In the genomic region with DNA sequence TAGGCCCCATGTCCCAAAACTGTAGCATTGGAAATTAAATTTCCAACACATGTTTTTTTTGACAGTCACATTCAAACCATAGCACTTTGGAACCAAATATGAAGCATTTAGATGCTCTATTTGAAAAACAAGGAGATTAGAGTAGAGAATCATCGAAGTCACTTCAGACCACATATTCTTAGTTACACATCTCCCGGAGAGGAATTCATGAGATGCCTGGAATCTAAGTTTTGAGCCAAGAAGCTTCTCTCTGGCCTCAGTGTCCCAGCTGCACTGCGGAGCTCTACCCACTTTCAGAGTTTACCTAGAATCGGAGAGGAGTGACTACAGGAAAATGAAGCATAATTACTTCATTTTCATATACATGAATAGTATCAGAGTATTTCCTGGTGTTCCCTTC, we compare ENCODE assay signal across 19 cellular contexts.
A peak's percentile ranks its signal among the peaks of the same experiment; 100 is the strongest.
DNase-seq lines count a peak whose midpoint lies in the region; TF ChIP-seq lines count a peak whose summit lies in the region.
"Had no signal": no experiment of that assay in that cellular context is flagged by ENCODE, and none has a peak within 500 bp of the region (broad histone marks: within the 10 kb centered on the region; RNA-seq: fewer than 3 reads in every experiment).

No MANE protein-coding gene starts in this region.

- H3K4me3 ChIP-seq in GM23248 (no peak overlapping the region), cardiac fibroblast (replicated peaks in 1 of 2; ENCODE audit: low read depth in 2 of 2, low read length in 2 of 2) (no peak overlapping the region), neural progenitor cell (no peak overlapping the region)

- H3K9me3 Mint-ChIP-seq in neural progenitor cell, result peaks cover 2% of the 10 kb centered on the region
- no peaks in the 10 kb centered on the region for H3K9me3 Mint-ChIP-seq in activated CD4-positive, alpha-beta T cell treated with anti-CD3 and anti-CD28 coated beads, Interleukin-2, amount 10 ng/mL, durations not matched to agents 24 days and 14 days
- H3K9me3 Mint-ChIP-seq: CD4-positive, alpha-beta T cell had no signal

- no peak overlapping the region for H3K4me3 Mint-ChIP-seq in neural progenitor cell
- H3K4me3 Mint-ChIP-seq in activated CD4-positive, alpha-beta T cell treated with anti-CD3 and anti-CD28 coated beads, Interleukin-2, amount 10 ng/mL, durations not matched to agents 24 days and 14 days, result no peak overlapping the region
- H3K4me3 Mint-ChIP-seq: B cell; CD4-positive, alpha-beta T cell had no signal

- H2AFZ ChIP-seq in GM23248, result no peak overlapping the region
- H2AFZ ChIP-seq in neural progenitor cell (replicated peaks), result no peak overlapping the region

- no peaks in the 10 kb centered on the region for H3K9me2 ChIP-seq in GM23248 (ENCODE audit: insufficient read depth)

- peaks cover 9% of the 10 kb centered on the region for H3K27me3 Mint-ChIP-seq in neural progenitor cell (ENCODE audit: insufficient read depth, low read depth)
- no peaks in the 10 kb centered on the region for H3K27me3 Mint-ChIP-seq in activated CD4-positive, alpha-beta T cell treated with anti-CD3 and anti-CD28 coated beads, Interleukin-2, amount 10 ng/mL, durations not matched to agents 24 days and 14 days
- H3K27me3 Mint-ChIP-seq: CD4-positive, alpha-beta T cell had no signal

- H3K27ac Mint-ChIP-seq in neural progenitor cell, result no peak overlapping the region
- H3K27ac Mint-ChIP-seq in activated CD4-positive, alpha-beta T cell treated with anti-CD3 and anti-CD28 coated beads, Interleukin-2, amount 10 ng/mL, durations not matched to agents 24 days and 14 days, result no peak overlapping the region
- H3K27ac Mint-ChIP-seq: B cell; CD4-positive, alpha-beta T cell had no signal

- DNase-seq in AG08395 (ENCODE audit: low spot score) (peak; percentile 19), GM23248 (peak; percentile 8), cardiac fibroblast (ENCODE audit: low read depth in 2 of 2) (peak; percentile 5 to 22), myocyte (ENCODE audit: low read depth) (peak; percentile 47), pons (ENCODE audit: low spot score) (no peak), neural progenitor cell (ENCODE audit: low spot score) (no peak), NCI-H2171 treated with DMSO at 0.1 percent for 48 hours (lab: John Stamatoyannopoulos, UW) (no peak)
- no peak for DNase-seq in activated CD4-positive, alpha-beta T cell treated with anti-CD3 and anti-CD28 coated beads, Interleukin-2, amount 10 ng/mL, durations not matched to agents 24 days and 14 days
- DNase-seq: Calu3; CD4-positive, alpha-beta T cell; DMS79; GF-D8; Karpas-422; MM.1S; NCI-H187 treated with DMSO at 0.1 percent for 48 hours; NCI-H2171; NCI-H774; SHP77 treated with DMSO at 0.1 percent for 48 hours had no signal

- no peaks in the 10 kb centered on the region for H3K36me3 Mint-ChIP-seq in neural progenitor cell
- H3K36me3 Mint-ChIP-seq in activated CD4-positive, alpha-beta T cell treated with anti-CD3 and anti-CD28 coated beads, Interleukin-2, amount 10 ng/mL, durations not matched to agents 24 days and 14 days (ENCODE audit: low read depth), result no peaks in the 10 kb centered on the region

- no peaks in the 10 kb centered on the region for H3K27me3 ChIP-seq in GM23248 (replicated peaks; ENCODE audit: insufficient read depth)
- peaks cover 18% of the 10 kb centered on the region for H3K27me3 ChIP-seq in neural progenitor cell

- H3K9me3 ChIP-seq in GM23248 (ENCODE audit: low read depth) (no peaks in the 10 kb centered on the region), neural progenitor cell (ENCODE audit: low read depth) (no peaks in the 10 kb centered on the region)

- H3F3A ChIP-seq in GM23248 (ENCODE audit: insufficient read depth) (no peaks in the 10 kb centered on the region), neural progenitor cell (ENCODE audit: low read depth) (peaks cover 12% of the 10 kb centered on the region)

- peaks cover 28% of the 10 kb centered on the region for H3K4me1 Mint-ChIP-seq in neural progenitor cell
- H3K4me1 Mint-ChIP-seq in activated CD4-positive, alpha-beta T cell treated with anti-CD3 and anti-CD28 coated beads, Interleukin-2, amount 10 ng/mL, durations not matched to agents 24 days and 14 days, result peaks cover 2% of the 10 kb centered on the region

- H3K79me2 ChIP-seq in GM23248 (ENCODE audit: insufficient read depth) (no peaks in the 10 kb centered on the region), neural progenitor cell (ENCODE audit: low read depth) (no peaks in the 10 kb centered on the region)

- H3K4me2 ChIP-seq in GM23248 (ENCODE audit: unreplicated experiment), result no peak overlapping the region
- no peak overlapping the region for H3K4me2 ChIP-seq in neural progenitor cell

- no peak overlapping the region for H3K9ac ChIP-seq in GM23248
- H3K9ac ChIP-seq in neural progenitor cell, result no peak overlapping the region

- no peaks in the 10 kb centered on the region for H3K4me1 ChIP-seq in GM23248 (ENCODE audit: insufficient read depth)
- H3K4me1 ChIP-seq in neural progenitor cell, result peaks cover 17% of the 10 kb centered on the region

- in situ Hi-C loops in GM23248 (cut with MboI), result no loop called here

- WGBS in GM23248 (ENCODE audit: low coverage in 1 of 2, low lambda C conversion rate in 2 of 2, missing lambda C conversion rate in 2 of 2), 2 experiments, result 67 to 78% methylated on average over 4 of the region's 4 CpGs

- H3K36me3 ChIP-seq in GM23248 (ENCODE audit: low read depth), result no peaks in the 10 kb centered on the region
- no peaks in the 10 kb centered on the region for H3K36me3 ChIP-seq in neural progenitor cell

- H3K27ac ChIP-seq in GM23248 (no peak overlapping the region), neural progenitor cell (no peak overlapping the region)

- H4K20me1 ChIP-seq in GM23248 (ENCODE audit: insufficient read depth) (no peaks in the 10 kb centered on the region), neural progenitor cell (ENCODE audit: low read depth) (peaks cover 12% of the 10 kb centered on the region)

- no peak for TF ChIP-seq CTCF in cardiac fibroblast (IDR thresholded peaks at IDR 0.05; ENCODE audit: low read depth, low read length)
- TF ChIP-seq CTCF in neural progenitor cell (IDR thresholded peaks at IDR 0.05), result no peak

- intact Hi-C loops in activated CD4-positive, alpha-beta T cell treated with anti-CD3 and anti-CD28 coated beads, Interleukin-2, amount 10 ng/mL, durations not matched to agents 24 days and 14 days (cut with micrococcal nuclease), result no loop called here

Comparison
In these comparisons a context has a peak if more than half of its experiments do, and no peak if none do; other contexts are left out.
1. DNase-seq: peak in AG08395 (single experiment), GM23248 (single experiment), cardiac fibroblast (2 of 2) and myocyte (single experiment); none in pons (single experiment), neural progenitor cell (single experiment), NCI-H2171 treated with DMSO at 0.1 percent for 48 hours (single experiment) and activated CD4-positive, alpha-beta T cell treated with anti-CD3 and anti-CD28 coated beads, Interleukin-2, amount 10 ng/mL, durations not matched to agents 24 days and 14 days (single experiment).